Comparison of ENCODE assay signal across 12 cellular contexts in genomic region chr11:110425751-110426545, GRCh38. TPM values are rescaled to one million over a fixed set of nuclear protein-coding genes. Genes with fewer than 3 reads are reported as not detected.
DNase-seq lines count a peak whose midpoint lies in the region; ATAC-seq, FAIRE-seq and TF ChIP-seq lines count a peak whose summit lies in the region.
"Had no signal": no experiment of that assay in that cellular context is flagged by ENCODE, and none has a peak within 500 bp of the region (broad histone marks: within the 10 kb centered on the region; RNA-seq: fewer than 3 reads in every experiment).

No MANE protein-coding gene starts in this region.

- peak; percentile 85 for DNase-seq in GM04503 (ENCODE audit: low read depth)
- peak; percentile 94 for DNase-seq in NB4 (ENCODE audit: low read depth)
- peak; percentile 18 to 58 (median 27) for DNase-seq in K562 (ENCODE audit: extremely low read depth in 1 of 4, low spot score in 3 of 4)
- DNase-seq in trophoblast cell: peak; percentile 24 to 29
- no peak for DNase-seq in glutamatergic neuron
- DNase-seq in CD4-positive, alpha-beta memory T cell: no peak
- DNase-seq: activated CD4-positive, alpha-beta T cell treated with anti-CD3 and anti-CD28 coated beads for 4 hours; activated T-cell treated with anti-CD3 and anti-CD28 coated beads, Interleukin-2, amount 50 U/mL, for 72 hours; NCI-H2029 had no signal

- no peak for TF ChIP-seq EP300 in K562 (IDR thresholded peaks at IDR 0.05; ENCODE audit: low read length)

- no peak overlapping the region for H3K4me3 Mint-ChIP-seq in glutamatergic neuron (ENCODE audit: unreplicated experiment)
- no peak overlapping the region for H3K4me3 Mint-ChIP-seq in CD4-positive, alpha-beta memory T cell
- H3K4me3 Mint-ChIP-seq: activated T-cell treated with anti-CD3 and anti-CD28 coated beads, Interleukin-2, amount 50 U/mL, for 72 hours; memory B cell had no signal

- intact Hi-C loops in K562 (cut with micrococcal nuclease): no loop called here
- intact Hi-C loops in CD4-positive, alpha-beta memory T cell (cut with micrococcal nuclease): no loop called here

- no peaks in the 10 kb centered on the region for H3K9me1 ChIP-seq in K562 (ENCODE audit: control insufficient read depth, insufficient read depth, low read length)

- CTCF ChIA-PET in K562 (lab: Yijun Ruan, JAX; ENCODE audit: low intra/inter-chr PET ratio): no interaction called here
- CTCF ChIA-PET in CD4-positive, alpha-beta memory T cell (lab: Charles Lee; ENCODE audit: partially characterized antibody): interaction anchor here (2.3 kb wide), 1 partner anchor 9 kb away, joined by 10 read pairs; no protein-coding TSS in a partner anchor

- H3K79me1 ChIP-seq in trophoblast cell (ENCODE audit: low read length): peaks cover 15% of the 10 kb centered on the region

- H4K12ac ChIP-seq in trophoblast cell (ENCODE audit: low read depth, low read length): no peak overlapping the region

- no peak overlapping the region for H3K14ac ChIP-seq in trophoblast cell (ENCODE audit: low read length)

- H3K4me1 Mint-ChIP-seq in glutamatergic neuron (ENCODE audit: low read depth, unreplicated experiment): peaks cover 5% of the 10 kb centered on the region
- peaks cover 7 to 19% (median 11%) of the 10 kb centered on the region in 4 donors for H3K4me1 Mint-ChIP-seq in CD4-positive, alpha-beta memory T cell

- peaks cover 8% of the 10 kb centered on the region for H3K9me3 Mint-ChIP-seq in glutamatergic neuron (ENCODE audit: unreplicated experiment)
- peaks cover 0 to 15% (median 5%) of the 10 kb centered on the region in 8 donors for H3K9me3 Mint-ChIP-seq in CD4-positive, alpha-beta memory T cell
- H3K9me3 Mint-ChIP-seq: activated T-cell treated with anti-CD3 and anti-CD28 coated beads, Interleukin-2, amount 50 U/mL, for 72 hours had no signal

- peak; percentile 23 for FAIRE-seq in K562 (lab: Jason Lieb, UNC)

- no peaks in the 10 kb centered on the region for H3K27me3 ChIP-seq in K562 (ENCODE audit: control insufficient read depth in 2 of 2, insufficient read depth in 2 of 2, low read length in 2 of 2)
- H3K27me3 ChIP-seq in trophoblast cell (ENCODE audit: insufficient read depth, low read length): no peaks in the 10 kb centered on the region
- no peaks in the 10 kb centered on the region for H3K27me3 ChIP-seq in CD4-positive, alpha-beta memory T cell (ENCODE audit: insufficient read depth, low read length)

- H3K4me3 ChIP-seq in NB4 (ENCODE audit: low read depth, low read length) (no peak overlapping the region), K562 (no peak overlapping the region), trophoblast cell (ENCODE audit: low read depth, low read length) (no peak overlapping the region)
- H3K4me3 ChIP-seq in CD4-positive, alpha-beta memory T cell (ENCODE audit: low read length in 2 of 2): no peak overlapping the region
- H3K4me3 ChIP-seq: thoracic aorta had no signal

- in situ Hi-C loops in K562 (cut with MboI): no loop called here

- no peak for TF ChIP-seq POLR2A in NB4 (IDR thresholded peaks at IDR 0.05; ENCODE audit: extremely low read depth, insufficient read length)
- TF ChIP-seq POLR2A in K562 (conservative IDR thresholded peaks at IDR 0.05): no peak

- H2AFZ ChIP-seq in K562 (ENCODE audit: low read depth, low read length): no peak overlapping the region
- H2AFZ ChIP-seq in trophoblast cell (ENCODE audit: insufficient read depth, low read length, poor library complexity): no peak overlapping the region

- POLR2A ChIA-PET in K562 (lab: Yijun Ruan, JAX): interaction anchor here (0.7 to 0.9 kb wide), 2 partner anchors 13 to 49 kb away, joined by 3 to 4 read pairs; no protein-coding TSS in a partner anchor
- POLR2A ChIA-PET in CD4-positive, alpha-beta memory T cell (lab: Charles Lee; ENCODE audit: partially characterized antibody): no interaction called here

- H3K18ac ChIP-seq in trophoblast cell (ENCODE audit: low read length): no peak overlapping the region

- H3K36me3 Mint-ChIP-seq in glutamatergic neuron (ENCODE audit: unreplicated experiment): no peaks in the 10 kb centered on the region
- peaks cover 4 to 5% of the 10 kb centered on the region in 2 donors for H3K36me3 Mint-ChIP-seq in CD4-positive, alpha-beta memory T cell

- no peaks in the 10 kb centered on the region for H3K36me3 ChIP-seq in K562 (ENCODE audit: control insufficient read depth, insufficient read depth, low read length)
- no peaks in the 10 kb centered on the region for H3K36me3 ChIP-seq in trophoblast cell (ENCODE audit: control insufficient read depth in 1 of 2, insufficient read depth in 2 of 2, low read length in 2 of 2)
- no peaks in the 10 kb centered on the region for H3K36me3 ChIP-seq in CD4-positive, alpha-beta memory T cell (ENCODE audit: insufficient read depth, low read length)
- H3K36me3 ChIP-seq: thoracic aorta had no signal

- no peak overlapping the region for H4K91ac ChIP-seq in trophoblast cell (ENCODE audit: low read depth, low read length)

- ATAC-seq in K562 (no peak), HG03565 (IDR thresholded peaks at IDR 0.05; ENCODE audit: unreplicated experiment) (no peak)
- ATAC-seq: activated T-cell treated with anti-CD3 and anti-CD28 coated beads, Interleukin-2, amount 50 U/mL, for 72 hours had no signal

- H3K27ac ChIP-seq in K562 (ENCODE audit: extremely low read depth, low read depth, low read length) (no peak overlapping the region), trophoblast cell (ENCODE audit: low read depth, low read length) (no peak overlapping the region)
- H3K27ac ChIP-seq in CD4-positive, alpha-beta memory T cell (ENCODE audit: low read depth, low read length): no peak overlapping the region
- H3K27ac ChIP-seq: thoracic aorta had no signal

- BruUV-seq in K562 (replicated peaks; lab: Mats Ljungman, UMichigan): no TSS peak

- no peak overlapping the region for H3K9ac ChIP-seq in K562 (ENCODE audit: insufficient read depth in 1 of 2, low read depth in 2 of 2, low read length in 2 of 2)
- no peak overlapping the region for H3K9ac ChIP-seq in trophoblast cell (ENCODE audit: low read length)

- TF ChIP-seq CTCF in NB4 (IDR thresholded peaks at IDR 0.05; ENCODE audit: low read depth, low read length) (no peak), K562 (IDR thresholded peaks at IDR 0.05 in 2 of 3, conservative IDR thresholded peaks at IDR 0.05 in 1 of 3; ENCODE audit: insufficient read depth in 2 of 3, low read depth in 1 of 3, low read length in 3 of 3) (no peak), glutamatergic neuron (IDR thresholded peaks at IDR 0.05; ENCODE audit: partially characterized antibody, unreplicated experiment) (no peak)

- H4K20me1 ChIP-seq in K562 (replicated peaks; ENCODE audit: control insufficient read depth, insufficient read depth, low read length): no peaks in the 10 kb centered on the region

- H3K79me2 ChIP-seq in K562 (ENCODE audit: control insufficient read depth, insufficient read depth, low read length): peaks cover 8% of the 10 kb centered on the region
- H3K79me2 ChIP-seq in trophoblast cell (ENCODE audit: control insufficient read depth, insufficient read depth, low read length, poor library complexity): peaks cover 12% of the 10 kb centered on the region

- no peak overlapping the region for H3K27ac Mint-ChIP-seq in glutamatergic neuron (ENCODE audit: unreplicated experiment)
- H3K27ac Mint-ChIP-seq in CD4-positive, alpha-beta memory T cell: peak overlapping the region in 1 of 7 donors; percentile 43
- H3K27ac Mint-ChIP-seq: activated T-cell treated with anti-CD3 and anti-CD28 coated beads, Interleukin-2, amount 50 U/mL, for 72 hours; memory B cell had no signal

- H4K8ac ChIP-seq in trophoblast cell (ENCODE audit: low read depth, low read length): no peak overlapping the region

- WGBS in K562 (ENCODE audit: insufficient coverage, low coverage, missing lambda C conversion rate): 47% methylated on average over 9 of the region's 9 CpGs
- WGBS in trophoblast cell (ENCODE audit: extremely low coverage, insufficient coverage, insufficient read length): no CpG with 5 or more reads among the region's 9 CpGs

- no peak overlapping the region for H3K4me2 ChIP-seq in K562 (ENCODE audit: insufficient read depth, low read length)
- H3K4me2 ChIP-seq in trophoblast cell (ENCODE audit: low read length): no peak overlapping the region

- 0 out of 2 replicates have a peak, but pooled peaks cover 3% of the 10 kb centered on the region for H3K9me3 ChIP-seq in K562 (replicated peaks; ENCODE audit: control insufficient read depth, insufficient read depth, low read depth, low read length)
- no peaks in the 10 kb centered on the region for H3K9me3 ChIP-seq in trophoblast cell (ENCODE audit: insufficient read depth, low read depth, low read length)
- no peaks in the 10 kb centered on the region for H3K9me3 ChIP-seq in CD4-positive, alpha-beta memory T cell (ENCODE audit: control insufficient read depth in 1 of 2, low read length in 2 of 2)
- H3K9me3 ChIP-seq: thoracic aorta had no signal

- H3K4ac ChIP-seq in trophoblast cell (ENCODE audit: low read depth, low read length): no peak overlapping the region

- no peak overlapping the region for H3K23ac ChIP-seq in trophoblast cell (ENCODE audit: low read length)

- peaks cover 5% of the 10 kb centered on the region for H3K27me3 Mint-ChIP-seq in glutamatergic neuron (ENCODE audit: unreplicated experiment)
- H3K27me3 Mint-ChIP-seq in CD4-positive, alpha-beta memory T cell: no peaks in the 10 kb centered on the region
- H3K27me3 Mint-ChIP-seq: memory B cell had no signal

- H2BK120ac ChIP-seq in trophoblast cell (ENCODE audit: insufficient read depth, low read length, poor library complexity): no peak overlapping the region

- H2BK12ac ChIP-seq in trophoblast cell (ENCODE audit: low read length): no peak overlapping the region

- TF ChIP-seq RAD21 in K562 (CRISPR knock-in tag; conservative IDR thresholded peaks at IDR 0.05 in 1 of 2, IDR thresholded peaks at IDR 0.05 in 1 of 2): no peak

- no peak overlapping the region for H2AK5ac ChIP-seq in trophoblast cell (ENCODE audit: low read length)

- no peak overlapping the region for H2BK5ac ChIP-seq in trophoblast cell (ENCODE audit: low read depth, low read length, poor library complexity)

- H3K4me1 ChIP-seq in K562 (replicated peaks in 1 of 2; ENCODE audit: control insufficient read depth in 2 of 2, insufficient read depth in 2 of 2, low read length in 2 of 2) (peaks cover 2 to 11% of the 10 kb centered on the region in 2 experiments; a peak in 3 of 5 replicates), trophoblast cell (ENCODE audit: control insufficient read depth in 1 of 2, insufficient read depth in 2 of 2, low read length in 2 of 2) (no peaks in the 10 kb centered on the region)
- H3K4me1 ChIP-seq in CD4-positive, alpha-beta memory T cell (ENCODE audit: insufficient read depth, low read length): peaks cover 11% of the 10 kb centered on the region

RNA-seq across cellular contexts. Expression of gene FDX1, which starts 3.8 kb away (rescaled TPM):
- total RNA-seq in K562 (2011; cell fraction: chromatin; rRNA removed; ENCODE audit: low replicate concordance): 1.3 and 3.3 TPM in 2 replicates
- total RNA-seq in K562 (2011; cell fraction: nucleolus; rRNA removed): 1.4 and 1.5 TPM in 2 replicates
- 2.3 and 6.9 TPM in 2 replicates for total RNA-seq in K562 (2011; cell fraction: nucleoplasm; rRNA removed)
- total RNA-seq in K562 (2014; rRNA removed) (9.7 and 11.4 TPM in 2 replicates), K562 (2014; rRNA removed; fragmentation: Illumina TruSeq; extraction: Trizol) (13.2 and 14.5 TPM in 2 replicates), K562 (2015; rRNA removed; fragmentation: Illumina TruSeq; extraction: Trizol) (9.8 and 11.8 TPM in 2 replicates), K562 (2021) (12.9 and 14.3 TPM in 2 replicates), glutamatergic neuron (ENCODE audit: unreplicated experiment) (5.4 TPM)
- polyA plus RNA-seq in K562 (2011; rRNA removed) (7.9 and 13.0 TPM in 2 replicates), K562 (2014; fragmentation: Illumina TruSeq; extraction: Trizol) (7.3 and 7.5 TPM in 2 replicates), K562 (2014; fragmentation: Nextera tagmentation; extraction: Ambion mirVana) (1 to 10 TPM; 6.4 to 6.9 TPM), K562 (2014; rRNA removed) (9.7 and 10.7 TPM in 2 replicates)
- polyA plus RNA-seq in K562 (2011; cell fraction: cytosol; rRNA removed): 4.6 and 4.9 TPM in 2 replicates
- 1.7 and 2.3 TPM in 2 replicates for polyA plus RNA-seq in K562 (2011; cell fraction: nucleus; rRNA removed)
- 8.3 and 13.6 TPM in 2 replicates for polyA plus RNA-seq in K562 (2012)
- 6.6 and 7.9 TPM in 2 replicates for polyA minus RNA-seq in K562 (2011; rRNA and poly(A)+ RNA removed)
- 3.6 and 4.0 TPM in 2 replicates for polyA minus RNA-seq in K562 (2011; cell fraction: cytosol; rRNA and poly(A)+ RNA removed)
- 1.6 and 2.0 TPM in 2 replicates for polyA minus RNA-seq in K562 (2011; cell fraction: nucleus; rRNA and poly(A)+ RNA removed)
- polyA plus RNA-seq in trophoblast cell (2013): 56.2 and 62.4 TPM in 2 replicates
- 10 to 100 TPM; 10.7 to 12.4 TPM for total RNA-seq in CD4-positive, alpha-beta memory T cell
- polyA plus RNA-seq in CD4-positive, alpha-beta memory T cell: 10 to 100 TPM; 20.1 to 25.5 TPM

Comparison
In these comparisons a context has a peak if more than half of its experiments do, and no peak if none do; other contexts are left out.
1. DNase-seq: peak in GM04503 (single experiment), NB4 (single experiment), K562 (4 of 4) and trophoblast cell (2 of 2); none in glutamatergic neuron (single experiment) and CD4-positive, alpha-beta memory T cell (0 of 5).